ENCODE assay signal across 22 cellular contexts in genomic region chr2:71951067-71951436, GRCh38.
DNase-seq lines count a peak whose midpoint lies in the region; ATAC-seq, FAIRE-seq and TF ChIP-seq lines count a peak whose summit lies in the region.
"Had no signal": no experiment of that assay in that cellular context is flagged by ENCODE, and none has a peak within 500 bp of the region (broad histone marks: within the 10 kb centered on the region; RNA-seq: fewer than 3 reads in every experiment).

No MANE protein-coding gene starts in this region.

- H3K4me1 Mint-ChIP-seq in progenitor cell of endocrine pancreas (ENCODE audit: low read depth), result peaks cover 3% of the 10 kb centered on the region
- H3K4me1 Mint-ChIP-seq in CD4-positive, alpha-beta memory T cell, result no peaks in the 10 kb centered on the region

- H3K4me3 Mint-ChIP-seq in progenitor cell of endocrine pancreas (ENCODE audit: low read depth), result no peak overlapping the region
- no peak overlapping the region for H3K4me3 Mint-ChIP-seq in CD4-positive, alpha-beta memory T cell
- H3K4me3 Mint-ChIP-seq: CD8-positive, alpha-beta T cell; GM23338 had no signal

- no peak overlapping the region for H3K9ac ChIP-seq in K562 (ENCODE audit: insufficient read depth in 1 of 2, low read depth in 2 of 2, low read length in 2 of 2)
- H3K9ac ChIP-seq: BLaER1 had no signal

- DNase-seq in left ventricle myocardium inferior, result no peak
- DNase-seq in Right ventricle myocardium inferior (ENCODE audit: missing footprints), result no peak
- no peak for DNase-seq in K562 (ENCODE audit: extremely low read depth in 1 of 4, low spot score in 3 of 4)
- peak; percentile 62 for DNase-seq in posterior vena cava (ENCODE audit: low spot score)
- no peak for DNase-seq in progenitor cell of endocrine pancreas (ENCODE audit: low spot score, unreplicated experiment)
- DNase-seq in CD4-positive, alpha-beta memory T cell, result no peak
- DNase-seq in stimulated activated naive CD4-positive, alpha-beta T cell (lab: John Stamatoyannopoulos, UW), result no peak
- DNase-seq: Calu3, NCI-H1105, NCI-H2081 treated with DMSO at 0.1 percent for 48 hours, NCI-H510A, NCI-H774, OCI-M1, SJCRH30 had no signal

- in situ Hi-C loops in K562 (cut with MboI), result no loop called here

- CTCF ChIA-PET in K562 (lab: Yijun Ruan, JAX; ENCODE audit: low intra/inter-chr PET ratio), result no interaction called here
- CTCF ChIA-PET in CD4-positive, alpha-beta memory T cell (lab: Charles Lee; ENCODE audit: partially characterized antibody), result no interaction called here

- H3K4me3 ChIP-seq in left ventricle myocardium inferior (no peak overlapping the region), K562 (no peak overlapping the region)
- H3K4me3 ChIP-seq in CD4-positive, alpha-beta memory T cell (ENCODE audit: low read length in 2 of 2), result no peak overlapping the region
- H3K4me3 ChIP-seq: BLaER1, GM23338, SJCRH30 had no signal

- intact Hi-C loops in left ventricle myocardium inferior (cut with micrococcal nuclease) (no loop called here), Right ventricle myocardium inferior (cut with DNase I) (no loop called here), K562 (cut with micrococcal nuclease) (no loop called here), posterior vena cava (cut with DNase I) (no loop called here)
- intact Hi-C loops in CD4-positive, alpha-beta memory T cell (cut with micrococcal nuclease), result no loop called here

- H3K27me3 ChIP-seq in left ventricle myocardium inferior (ENCODE audit: low read depth) (no peaks in the 10 kb centered on the region), K562 (ENCODE audit: control insufficient read depth in 2 of 2, insufficient read depth in 2 of 2, low read length in 2 of 2) (peaks cover 2 to 7% of the 10 kb centered on the region in 2 experiments; a peak in 2 of 5 replicates)
- no peaks in the 10 kb centered on the region for H3K27me3 ChIP-seq in CD4-positive, alpha-beta memory T cell (ENCODE audit: insufficient read depth, low read length)
- H3K27me3 ChIP-seq: BLaER1, SJCRH30 had no signal

- no peak for TF ChIP-seq RAD21 in K562 (CRISPR knock-in tag; conservative IDR thresholded peaks at IDR 0.05 in 1 of 2, IDR thresholded peaks at IDR 0.05 in 1 of 2)

- H3K36me3 Mint-ChIP-seq in progenitor cell of endocrine pancreas (ENCODE audit: insufficient read depth), result no peaks in the 10 kb centered on the region
- no peaks in the 10 kb centered on the region for H3K36me3 Mint-ChIP-seq in CD4-positive, alpha-beta memory T cell
- H3K36me3 Mint-ChIP-seq: CD8-positive, alpha-beta T cell had no signal

- H3K79me2 ChIP-seq in K562 (ENCODE audit: control insufficient read depth, insufficient read depth, low read length), result no peaks in the 10 kb centered on the region

- H3K27ac Mint-ChIP-seq in progenitor cell of endocrine pancreas, result no peak overlapping the region
- peak overlapping the region in 1 of 7 donors; percentile 65 for H3K27ac Mint-ChIP-seq in CD4-positive, alpha-beta memory T cell
- H3K27ac Mint-ChIP-seq: CD8-positive, alpha-beta T cell; GM23338 had no signal

- no peak for FAIRE-seq in K562 (lab: Jason Lieb, UNC)
- FAIRE-seq: A204.1, GM12891, GM18507 had no signal

- H3K4me2 ChIP-seq in K562 (ENCODE audit: insufficient read depth, low read length), result no peak overlapping the region
- H3K4me2 ChIP-seq: BLaER1, GM23338 had no signal

- no peak for TF ChIP-seq EP300 in K562 (IDR thresholded peaks at IDR 0.05; ENCODE audit: low read length)

- BruUV-seq in K562 (replicated peaks; lab: Mats Ljungman, UMichigan), result no TSS peak

- POLR2A ChIA-PET in K562 (lab: Yijun Ruan, JAX), result interaction anchor here (1.5 kb wide), 1 partner anchor 9 kb away, joined by 5 read pairs; no protein-coding TSS in a partner anchor
- POLR2A ChIA-PET in CD4-positive, alpha-beta memory T cell (lab: Charles Lee; ENCODE audit: partially characterized antibody), result no interaction called here

- H3K4me1 ChIP-seq in left ventricle myocardium inferior (peaks cover 33% of the 10 kb centered on the region), K562 (replicated peaks in 1 of 2; ENCODE audit: control insufficient read depth in 2 of 2, insufficient read depth in 2 of 2, low read length in 2 of 2) (no peaks in the 10 kb centered on the region; a peak in 1 of 5 replicates)
- H3K4me1 ChIP-seq in CD4-positive, alpha-beta memory T cell (ENCODE audit: insufficient read depth, low read length), result no peaks in the 10 kb centered on the region
- H3K4me1 ChIP-seq: SJCRH30 had no signal

- H3K9me3 ChIP-seq in left ventricle myocardium inferior (replicated peaks), result peaks cover 3% of the 10 kb centered on the region
- H3K9me3 ChIP-seq in K562 (replicated peaks; ENCODE audit: control insufficient read depth, insufficient read depth, low read depth, low read length), result no peaks in the 10 kb centered on the region
- no peaks in the 10 kb centered on the region for H3K9me3 ChIP-seq in CD4-positive, alpha-beta memory T cell (ENCODE audit: control insufficient read depth in 1 of 2, low read length in 2 of 2)
- H3K9me3 ChIP-seq: SJCRH30 had no signal

- no peak for TF ChIP-seq POLR2A in K562 (conservative IDR thresholded peaks at IDR 0.05)

- H3K9me3 Mint-ChIP-seq in progenitor cell of endocrine pancreas (ENCODE audit: low read depth), result peaks cover 1% of the 10 kb centered on the region
- H3K9me3 Mint-ChIP-seq in CD4-positive, alpha-beta memory T cell, result peaks cover 0 to 5% (median 2%) of the 10 kb centered on the region in 8 donors
- H3K9me3 Mint-ChIP-seq: CD8-positive, alpha-beta T cell had no signal

- H3K27me3 Mint-ChIP-seq in progenitor cell of endocrine pancreas, result no peaks in the 10 kb centered on the region
- peaks cover 0 to 7% of the 10 kb centered on the region in 2 donors for H3K27me3 Mint-ChIP-seq in CD4-positive, alpha-beta memory T cell

- peak overlapping the region; percentile 63 for H3K27ac ChIP-seq in left ventricle myocardium inferior (replicated peaks)
- no peak overlapping the region for H3K27ac ChIP-seq in K562 (ENCODE audit: extremely low read depth, low read depth, low read length)
- no peak overlapping the region for H3K27ac ChIP-seq in CD4-positive, alpha-beta memory T cell (ENCODE audit: low read depth, low read length)
- H3K27ac ChIP-seq: BLaER1, RWPE1, SJCRH30 had no signal

- H4K20me1 ChIP-seq in K562 (replicated peaks; ENCODE audit: control insufficient read depth, insufficient read depth, low read length), result no peaks in the 10 kb centered on the region
- H4K20me1 ChIP-seq: BLaER1 had no signal

- TF ChIP-seq CTCF in left ventricle myocardium inferior (IDR thresholded peaks at IDR 0.05; ENCODE audit: borderline replicate concordance), result no peak
- no peak for TF ChIP-seq CTCF in K562 (IDR thresholded peaks at IDR 0.05 in 2 of 3, conservative IDR thresholded peaks at IDR 0.05 in 1 of 3; ENCODE audit: insufficient read depth in 2 of 3, low read depth in 1 of 3, low read length in 3 of 3)
- TF ChIP-seq CTCF in progenitor cell of endocrine pancreas (IDR thresholded peaks at IDR 0.05; ENCODE audit: unreplicated experiment), result no peak

- no peaks in the 10 kb centered on the region for H3K9me1 ChIP-seq in K562 (ENCODE audit: control insufficient read depth, insufficient read depth, low read length)

- H2AFZ ChIP-seq in K562 (ENCODE audit: low read depth, low read length), result no peak overlapping the region
- H2AFZ ChIP-seq: GM23338 had no signal

- H3K36me3 ChIP-seq in left ventricle myocardium inferior (no peaks in the 10 kb centered on the region), K562 (ENCODE audit: control insufficient read depth, insufficient read depth, low read length) (no peaks in the 10 kb centered on the region)
- no peaks in the 10 kb centered on the region for H3K36me3 ChIP-seq in CD4-positive, alpha-beta memory T cell (ENCODE audit: insufficient read depth, low read length)
- H3K36me3 ChIP-seq: BLaER1, SJCRH30 had no signal

- no peak for ATAC-seq in Right ventricle myocardium inferior
- ATAC-seq in K562, result no peak
- ATAC-seq: CD8-positive, alpha-beta T cell; GM23338; HCT116 had no signal

- 8% methylated on average over 2 of the region's 2 CpGs for WGBS in K562 (ENCODE audit: insufficient coverage, low coverage, missing lambda C conversion rate)

TF ChIP-seq in K562, 482 proteins besides CTCF, POLR2A, EP300 and RAD21 (continues in another document):
- TF ChIP-seq HNRNPH1 (optimal IDR thresholded peaks at IDR 0.05; ENCODE audit: low read depth, low read length) (no peak), NFYB (IDR thresholded peaks at IDR 0.05; ENCODE audit: extremely low read depth, insufficient read length) (no peak), PTBP1 (IDR thresholded peaks at IDR 0.05; ENCODE audit: low read depth, low read length) (no peak), NONO (IDR thresholded peaks at IDR 0.05; ENCODE audit: low read depth in 2 of 2, low read length in 1 of 2) (no peak), KAT2B (IDR thresholded peaks at IDR 0.05; ENCODE audit: low read depth, low read length) (no peak), E2F5 (CRISPR knock-in tag; IDR thresholded peaks at IDR 0.05) (no peak), KAT8 (IDR thresholded peaks at IDR 0.05; ENCODE audit: low read depth) (no peak)
